1 cellular context compared by ENCODE assay signal in genomic region chr12:50529345-50529744, GRCh38.
TF ChIP-seq lines count a peak whose summit lies in the region.

No MANE protein-coding gene starts in this region.

TF ChIP-seq in H1, 55 proteins besides CTCF, POLR2A, EP300 and RAD21:
- TF ChIP-seq BACH1 (IDR thresholded peaks at IDR 0.05; ENCODE audit: low read length) (no peak), TAF1 (IDR thresholded peaks at IDR 0.05; ENCODE audit: low read depth, low read length) (no peak), CBX8 (IDR thresholded peaks at IDR 0.05; ENCODE audit: borderline replicate concordance, low read depth, low read length) (no peak), ATF3 (IDR thresholded peaks at IDR 0.05; ENCODE audit: insufficient read depth, low read depth, low read length) (no peak), NRF1 (IDR thresholded peaks at IDR 0.05; ENCODE audit: low read depth, low read length) (no peak), MAFK (IDR thresholded peaks at IDR 0.05; ENCODE audit: low read depth, low read length) (no peak), CHD2 (IDR thresholded peaks at IDR 0.05; ENCODE audit: low read length) (no peak), FOSL1 (IDR thresholded peaks at IDR 0.05; ENCODE audit: insufficient read depth, low read depth, low read length) (no peak), CHD7 (IDR thresholded peaks at IDR 0.05; ENCODE audit: insufficient replicate concordance, low read length) (no peak), GTF2F1 (IDR thresholded peaks at IDR 0.05; ENCODE audit: borderline replicate concordance, low read depth, low read length) (no peak), JUND (IDR thresholded peaks at IDR 0.05; ENCODE audit: low read length) (no peak), KDM1A (IDR thresholded peaks at IDR 0.05; ENCODE audit: borderline replicate concordance, low read length) (no peak), HDAC2 (IDR thresholded peaks at IDR 0.05; ENCODE audit: borderline replicate concordance in 1 of 2, low read depth in 2 of 2, low read length in 2 of 2) (no peak), YY1 (IDR thresholded peaks at IDR 0.05; ENCODE audit: low read depth, low read length) (no peak), RNF2 (IDR thresholded peaks at IDR 0.05; ENCODE audit: borderline replicate concordance, low read depth, low read length, missing control alignments, poor library complexity, severe bottlenecking) (no peak), POU5F1 (IDR thresholded peaks at IDR 0.05; ENCODE audit: low read depth, low read length) (no peak)
TF ChIP-seq in H1: peak in this region for 0.
